20 cellular contexts compared by ENCODE assay signal in the genomic region with DNA sequence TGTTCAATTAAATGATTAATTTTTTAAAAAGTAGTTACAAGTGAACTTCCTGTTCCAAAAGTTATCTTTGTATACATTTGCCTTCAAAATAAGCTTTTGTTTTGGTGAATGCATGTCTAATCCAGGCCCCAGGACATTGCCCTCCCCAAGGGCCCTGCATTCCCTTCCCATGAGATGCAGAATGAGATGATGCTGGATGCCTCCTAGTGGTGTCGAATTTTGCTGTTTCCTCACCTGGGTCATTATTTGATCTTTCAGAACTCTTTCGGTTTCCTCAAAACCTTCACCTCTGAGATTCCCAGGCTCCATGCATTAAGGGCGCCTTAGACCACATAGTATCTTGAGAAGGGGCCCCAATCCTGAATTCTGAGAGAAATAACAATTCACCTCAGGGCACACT.
A peak's percentile ranks its signal among the peaks of the same experiment; 100 is the strongest.
DNase-seq lines count a peak whose midpoint lies in the region; ATAC-seq and TF ChIP-seq lines count a peak whose summit lies in the region.
"Had no signal": no experiment of that assay in that cellular context is flagged by ENCODE, and none has a peak within 500 bp of the region (broad histone marks: within the 10 kb centered on the region; RNA-seq: fewer than 3 reads in every experiment).

No MANE protein-coding gene starts in this region.

- no peaks in the 10 kb centered on the region for H3K36me3 Mint-ChIP-seq in WTC11
- H3K36me3 Mint-ChIP-seq: CD14-positive monocyte had no signal

- DNase-seq in NCI-H82 (lab: John Stamatoyannopoulos, UW) (peak; percentile 22), NCI-H82 treated with DMSO at 0.1 percent for 48 hours (lab: John Stamatoyannopoulos, UW; ENCODE audit: unreplicated experiment) (no peak), WTC11 (ENCODE audit: low spot score) (peak; percentile 16), left lobe of liver (ENCODE audit: low spot score) (no peak), NCI-H345 treated with DMSO at 0.1 percent for 48 hours (lab: John Stamatoyannopoulos, UW; ENCODE audit: unreplicated experiment) (no peak), RPMI8226 (no peak), H4 (ENCODE audit: low spot score) (no peak)
- DNase-seq: AML-193; DMS 273 treated with DMSO at 0.1 percent for 48 hours; DND-41; NCI-H1092 treated with DMSO at 0.1 percent for 48 hours; NCI-H146; NCI-H2029 treated with DMSO at 0.1 percent for 48 hours; NCI-H446 treated with DMSO at 0.1 percent for 48 hours; NCI-H69; NK-92 treated with Interleukin-12 subunit alpha and Interleukin-12 subunit beta, amount 100 ng/mL, for 24 hours; SIG-M5; T-helper 1 cell had no signal

- peaks cover 5% of the 10 kb centered on the region for H3K4me1 Mint-ChIP-seq in WTC11
- H3K4me1 Mint-ChIP-seq: CD14-positive monocyte had no signal

- POLR2A ChIA-PET in WTC11 (lab: Charles Lee) = no interaction called here

- TF ChIP-seq CTCF in WTC11 (IDR thresholded peaks at IDR 0.05) = no peak

- H3K27ac Mint-ChIP-seq in WTC11 = no peak overlapping the region
- H3K27ac Mint-ChIP-seq: CD14-positive monocyte had no signal

- H3K9me3 Mint-ChIP-seq in WTC11 = 0 out of 2 replicates have a peak, but pooled peaks cover 3% of the 10 kb centered on the region

- peak; percentile 59 for ATAC-seq in WTC11
- peak; percentile 53 for ATAC-seq in left lobe of liver
- ATAC-seq in HG03457 (IDR thresholded peaks at IDR 0.05; ENCODE audit: unreplicated experiment) = no peak

- CTCF ChIA-PET in WTC11 (lab: Charles Lee) = no interaction called here

- no peaks in the 10 kb centered on the region for H3K27me3 Mint-ChIP-seq in WTC11 (ENCODE audit: low read depth)

- no peak overlapping the region for H3K4me3 Mint-ChIP-seq in WTC11
- H3K4me3 Mint-ChIP-seq: CD14-positive monocyte had no signal

TF ChIP-seq in WTC11, 78 proteins besides CTCF, POLR2A, EP300 and RAD21:
- TF ChIP-seq ZNF416 (CRISPR knock-in tag; IDR thresholded peaks at IDR 0.05) (no peak), ZBTB21 (CRISPR knock-in tag; IDR thresholded peaks at IDR 0.05; ENCODE audit: borderline replicate concordance) (no peak)
- TF ChIP-seq, protein P1, sequence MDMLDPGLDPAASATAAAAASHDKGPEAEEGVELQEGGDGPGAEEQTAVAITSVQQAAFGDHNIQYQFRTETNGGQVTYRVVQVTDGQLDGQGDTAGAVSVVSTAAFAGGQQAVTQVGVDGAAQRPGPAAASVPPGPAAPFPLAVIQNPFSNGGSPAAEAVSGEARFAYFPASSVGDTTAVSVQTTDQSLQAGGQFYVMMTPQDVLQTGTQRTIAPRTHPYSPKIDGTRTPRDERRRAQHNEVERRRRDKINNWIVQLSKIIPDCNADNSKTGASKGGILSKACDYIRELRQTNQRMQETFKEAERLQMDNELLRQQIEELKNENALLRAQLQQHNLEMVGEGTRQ (CRISPR knock-in tag; IDR thresholded peaks at IDR 0.05) = no peak
TF ChIP-seq in WTC11: peak in this region for 0.

Comparison
In these comparisons a context has a peak if more than half of its experiments do, and no peak if none do; other contexts are left out.
1. DNase-seq: peak in NCI-H82 (single experiment) and WTC11 (single experiment); none in NCI-H82 treated with DMSO at 0.1 percent for 48 hours (single experiment), left lobe of liver (single experiment), NCI-H345 treated with DMSO at 0.1 percent for 48 hours (single experiment), RPMI8226 (single experiment) and H4 (single experiment).